Comparison of ENCODE assay signal across 18 cellular contexts in the genomic region with DNA sequence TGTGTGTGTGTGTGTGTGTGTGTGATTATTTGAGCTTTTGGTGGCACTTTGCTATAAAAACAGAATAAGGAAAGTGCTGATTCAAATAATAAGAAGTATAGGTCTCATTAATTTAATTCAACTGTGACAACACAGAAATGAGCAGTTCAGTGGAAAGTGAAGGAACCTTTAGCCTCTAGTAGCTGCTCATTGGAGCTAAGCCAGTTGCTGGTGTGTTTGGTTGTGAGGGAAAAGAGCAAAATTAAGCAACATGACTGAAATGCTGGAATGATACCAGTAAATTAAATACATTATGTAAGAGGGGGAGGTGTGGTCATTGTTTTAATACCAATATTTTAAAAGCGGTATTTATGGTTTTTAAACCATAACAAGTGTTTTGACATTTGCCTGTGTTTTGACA. TPM values are rescaled to one million over a fixed set of nuclear protein-coding genes. Genes with fewer than 3 reads are reported as not detected.
DNase-seq lines count a peak whose midpoint lies in the region; ATAC-seq, FAIRE-seq and TF ChIP-seq lines count a peak whose summit lies in the region.
"Had no signal": no experiment of that assay in that cellular context is flagged by ENCODE, and none has a peak within 500 bp of the region (broad histone marks: within the 10 kb centered on the region; RNA-seq: fewer than 3 reads in every experiment).

No MANE protein-coding gene starts in this region.

- H3K9ac ChIP-seq in liver (ENCODE audit: low read depth in 1 of 2, low read length in 2 of 2) (no peak overlapping the region), HepG2 (ENCODE audit: insufficient read depth, low read depth, low read length) (no peak overlapping the region), neural cell (ENCODE audit: low read length) (no peak overlapping the region)

- in situ Hi-C loops in HepG2 (cut with HindIII; ENCODE audit: extremely low pct_ligation_motif_present, low pct_unique_long_range_greater_than_20kb), result no loop called here

- no peak for TF ChIP-seq POLR2A in HepG2 (IDR thresholded peaks at IDR 0.05; ENCODE audit: insufficient read depth in 1 of 2, low read depth in 2 of 2, low read length in 2 of 2)
- no peak for TF ChIP-seq POLR2A in gastroesophageal sphincter (IDR thresholded peaks at IDR 0.05)

- no TSS peak for BruUV-seq in HepG2 (replicated peaks; lab: Mats Ljungman, UMichigan)

- H2AFZ ChIP-seq in HepG2 (ENCODE audit: low read length) (no peak overlapping the region), neural cell (ENCODE audit: low read depth, low read length) (no peak overlapping the region)

- no peaks in the 10 kb centered on the region for H3K4me1 Mint-ChIP-seq in CD14-positive monocyte

- no peak overlapping the region for H3K27ac Mint-ChIP-seq in CD14-positive monocyte
- H3K27ac Mint-ChIP-seq: CD8-positive, alpha-beta T cell had no signal

- H3K4me1 ChIP-seq in liver (ENCODE audit: control insufficient read depth in 4 of 4, insufficient read depth in 4 of 4, low read length in 3 of 4) (peaks cover 0 to 28% (median 18%) of the 10 kb centered on the region in 4 donors), HepG2 (ENCODE audit: insufficient read depth, low read length) (no peaks in the 10 kb centered on the region; the same call in 1 of the 2 replicates), gastroesophageal sphincter (peaks cover 18 to 61% (median 22%) of the 10 kb centered on the region in 3 donors)
- H3K4me1 ChIP-seq: Caco-2, HAP-1 had no signal

- H3K36me3 ChIP-seq in liver (ENCODE audit: control insufficient read depth in 4 of 4, insufficient read depth in 3 of 4, low read depth in 1 of 4, low read length in 3 of 4), result no peaks in the 10 kb centered on the region
- no peaks in the 10 kb centered on the region for H3K36me3 ChIP-seq in HepG2 (replicated peaks in 1 of 2; ENCODE audit: control insufficient read depth in 1 of 2, insufficient read depth in 2 of 2, low read length in 2 of 2)
- no peaks in the 10 kb centered on the region for H3K36me3 ChIP-seq in gastroesophageal sphincter
- no peaks in the 10 kb centered on the region for H3K36me3 ChIP-seq in neural cell (ENCODE audit: insufficient read depth, low read length)
- H3K36me3 ChIP-seq: HAP-1 had no signal

- TF ChIP-seq CTCF in liver (IDR thresholded peaks at IDR 0.05; ENCODE audit: low read depth, low read length, missing input control) (no peak), HepG2 (CRISPR knock-in tag; IDR thresholded peaks at IDR 0.05) (no peak), gastroesophageal sphincter (IDR thresholded peaks at IDR 0.05) (no peak), neural cell (IDR thresholded peaks at IDR 0.05; ENCODE audit: poor library complexity, severe bottlenecking) (no peak), CD14-positive monocyte (IDR thresholded peaks at IDR 0.05) (no peak)

- DNase-seq in HepG2 (ENCODE audit: low spot score) (no peak), CD14-positive monocyte (ENCODE audit: low spot score) (no peak), dedifferentiated amniotic fluid mesenchymal stem cell (ENCODE audit: extremely low spot score) (no peak)
- DNase-seq: C1 segment of cervical spinal cord; Caco-2; CD4-positive, CD25-positive, alpha-beta regulatory T cell; CD8-positive, alpha-beta T cell; DMS153; DND-41; GOT3 had no signal

- POLR2A ChIA-PET in HepG2 (lab: Yijun Ruan, JAX), result no interaction called here

- H3K9me3 Mint-ChIP-seq in CD14-positive monocyte, result no peaks in the 10 kb centered on the region
- H3K9me3 Mint-ChIP-seq: CD8-positive, alpha-beta T cell had no signal

- peaks cover 1 to 4% (median 2%) of the 10 kb centered on the region in 3 donors for H3K27me3 Mint-ChIP-seq in CD14-positive monocyte (ENCODE audit: low read depth in 3 of 3)

- no peaks in the 10 kb centered on the region for H3K36me3 Mint-ChIP-seq in CD14-positive monocyte
- H3K36me3 Mint-ChIP-seq: CD4-positive, CD25-positive, alpha-beta regulatory T cell; CD8-positive, alpha-beta T cell had no signal

- H3K4me3 ChIP-seq in liver (ENCODE audit: low read depth in 1 of 3, low read length in 3 of 3) (no peak overlapping the region), HepG2 (replicated peaks in 1 of 3; ENCODE audit: insufficient read depth in 1 of 3, low read depth in 2 of 3, low read length in 3 of 3) (no peak overlapping the region), gastroesophageal sphincter (no peak overlapping the region), neural cell (ENCODE audit: low read length) (no peak overlapping the region)
- H3K4me3 ChIP-seq: HAP-1 had no signal

- H3F3A ChIP-seq in neural cell (ENCODE audit: insufficient read depth, low read length, poor library complexity, severe bottlenecking), result no peaks in the 10 kb centered on the region

- no peak for ATAC-seq in HepG2
- ATAC-seq in gastroesophageal sphincter, result no peak
- ATAC-seq: CD8-positive, alpha-beta T cell had no signal

- H4K20me1 ChIP-seq in HepG2 (ENCODE audit: insufficient read depth, low read length) (no peaks in the 10 kb centered on the region), neural cell (ENCODE audit: insufficient read depth) (no peaks in the 10 kb centered on the region)

- no peaks in the 10 kb centered on the region for H3K9me2 ChIP-seq in neural cell (ENCODE audit: insufficient read depth, low read length)

- H3K4me2 ChIP-seq in HepG2 (ENCODE audit: low read depth, low read length) (no peak overlapping the region), neural cell (ENCODE audit: low read length) (no peak overlapping the region)

- CTCF ChIA-PET in HepG2 (lab: Yijun Ruan, JAX; ENCODE audit: low intra/inter-chr PET ratio, low total read pairs), result no interaction called here

- TF ChIP-seq EP300 in HepG2 (IDR thresholded peaks at IDR 0.05; ENCODE audit: low read depth in 2 of 2, low read length in 2 of 2) (no peak), HepG2 (CRISPR knock-in tag; IDR thresholded peaks at IDR 0.05; ENCODE audit: borderline replicate concordance) (no peak), gastroesophageal sphincter (IDR thresholded peaks at IDR 0.05) (no peak), neural cell (conservative IDR thresholded peaks at IDR 0.05; ENCODE audit: poor library complexity, severe bottlenecking) (no peak)

- no peak for FAIRE-seq in HepG2 (lab: Jason Lieb, UNC)
- FAIRE-seq: G401.6, GM12892, H54 had no signal

- no peaks in the 10 kb centered on the region for H3K79me2 ChIP-seq in HepG2 (ENCODE audit: insufficient read depth, low read length)
- no peaks in the 10 kb centered on the region for H3K79me2 ChIP-seq in neural cell (replicated peaks; ENCODE audit: insufficient read depth, low read length)

- H3K4me3 Mint-ChIP-seq in CD14-positive monocyte, result no peak overlapping the region
- H3K4me3 Mint-ChIP-seq: CD4-positive, CD25-positive, alpha-beta regulatory T cell; CD8-positive, alpha-beta T cell had no signal

- H3K27me3 ChIP-seq in liver (ENCODE audit: control insufficient read depth in 4 of 4, insufficient read depth in 4 of 4, low read length in 3 of 4) (no peaks in the 10 kb centered on the region), HepG2 (ENCODE audit: control insufficient read depth in 1 of 2, insufficient read depth in 2 of 2, low read length in 2 of 2) (no peaks in the 10 kb centered on the region; a peak in 1 of 5 replicates), gastroesophageal sphincter (no peaks in the 10 kb centered on the region), neural cell (ENCODE audit: insufficient read depth, low read depth, low read length) (no peaks in the 10 kb centered on the region)

- H3K27ac ChIP-seq in liver (ENCODE audit: low read depth in 1 of 2, low read length in 2 of 2), result peak overlapping the region; percentile 52 to 57
- H3K27ac ChIP-seq in HepG2 (ENCODE audit: extremely low read length, insufficient read depth, low read length), result no peak overlapping the region
- H3K27ac ChIP-seq in gastroesophageal sphincter, result peak overlapping the region in 3 of 4 donors; percentile 41 to 56 (median 51)
- peak overlapping the region; percentile 63 for H3K27ac ChIP-seq in neural cell (ENCODE audit: low read length)

- intact Hi-C loops in HepG2 (cut with micrococcal nuclease; ENCODE audit: unreplicated experiment) (no loop called here), CD14-positive monocyte (cut with micrococcal nuclease) (no loop called here)

- WGBS in liver, result 30% methylated on average over 1 of the region's 1 CpG
- WGBS in HepG2 (ENCODE audit: low lambda C conversion rate), result 59% methylated on average over 1 of the region's 1 CpG
- whole genome bisulfite sequencing in gastroesophageal sphincter (ENCODE audit: low coverage in 1 of 2), 2 donors, result 38 to 73% methylated on average over 1 of the region's 1 CpG

- no peaks in the 10 kb centered on the region for H3K9me3 ChIP-seq in liver (ENCODE audit: control insufficient read depth in 4 of 4, low read length in 3 of 4)
- no peaks in the 10 kb centered on the region for H3K9me3 ChIP-seq in HepG2 (ENCODE audit: low read length)
- no peaks in the 10 kb centered on the region for H3K9me3 ChIP-seq in gastroesophageal sphincter
- no peaks in the 10 kb centered on the region for H3K9me3 ChIP-seq in neural cell (ENCODE audit: low read length)
- H3K9me3 ChIP-seq: Caco-2, HAP-1 had no signal

- TF ChIP-seq RAD21 in liver (IDR thresholded peaks at IDR 0.05), result no peak
- no peak for TF ChIP-seq RAD21 in HepG2 (CRISPR knock-in tag; IDR thresholded peaks at IDR 0.05)
- no peak for TF ChIP-seq RAD21 in neural cell (conservative IDR thresholded peaks at IDR 0.05)

RNA-seq across cellular contexts. Expression of a gene that starts 55.2 kb away (rescaled TPM):
- 10 to 100 TPM in 1 of 2 donors, 1 to 10 TPM in 1; 5.7 to 12.0 TPM for total RNA-seq in liver
- 1 to 10 TPM; 4.6 to 5.8 TPM for polyA plus RNA-seq in liver
- 0.24 and 0.63 TPM in 2 replicates for total RNA-seq in HepG2 (2016; rRNA removed; fragmentation: Illumina TruSeq; extraction: Trizol)
- total RNA-seq in HepG2 (2016; cell fraction: cytosol; rRNA removed; fragmentation: Illumina TruSeq; extraction: Trizol; ENCODE audit: low read depth), result 0.09 TPM in 1 of 2 replicates, not detected in the other
- total RNA-seq in HepG2 (2016; cell fraction: insoluble cytoplasmic fraction; rRNA removed; fragmentation: Illumina TruSeq; extraction: Trizol), result 0.37 and 0.39 TPM in 2 replicates
- 0.15 and 0.62 TPM in 2 replicates for total RNA-seq in HepG2 (2016; cell fraction: membrane; rRNA removed; fragmentation: Illumina TruSeq; extraction: Trizol)
- total RNA-seq in HepG2 (2016; cell fraction: nucleus; rRNA removed; fragmentation: Illumina TruSeq; extraction: Trizol), result 0.37 and 0.50 TPM in 2 replicates
- 0.22 and 0.26 TPM in 2 replicates for polyA plus RNA-seq in HepG2 (2011; rRNA removed)
- 0.31 and 0.58 TPM in 2 replicates for polyA plus RNA-seq in HepG2 (2011; cell fraction: cytosol; rRNA removed)
- polyA plus RNA-seq in HepG2 (2011; cell fraction: nucleus; rRNA removed), result 0.21 and 0.27 TPM in 2 replicates
- polyA plus RNA-seq in HepG2 (2012), result 0.12 and 0.19 TPM in 2 replicates
- 0.07 and 0.11 TPM in 2 replicates for polyA plus RNA-seq in HepG2 (2016; cell fraction: cytosol; fragmentation: Illumina TruSeq; extraction: Trizol; ENCODE audit: low read depth)
- 0.49 and 0.85 TPM in 2 replicates for polyA plus RNA-seq in HepG2 (2016; cell fraction: insoluble cytoplasmic fraction; fragmentation: Illumina TruSeq; extraction: Trizol; ENCODE audit: low read depth)
- polyA plus RNA-seq in HepG2 (2016; cell fraction: membrane; fragmentation: Illumina TruSeq; extraction: Trizol; ENCODE audit: low read depth), result 0.15 and 0.27 TPM in 2 replicates
- 0.45 and 0.57 TPM in 2 replicates for polyA plus RNA-seq in HepG2 (2016; cell fraction: nucleus; fragmentation: Illumina TruSeq; extraction: Trizol; ENCODE audit: insufficient read depth, low read depth)
- 0.44 and 15.3 TPM in 2 replicates for polyA minus RNA-seq in HepG2 (2011; rRNA and poly(A)+ RNA removed; ENCODE audit: low replicate concordance)
- 0.88 and 0.89 TPM in 2 replicates for polyA minus RNA-seq in HepG2 (2011; cell fraction: cytosol; rRNA and poly(A)+ RNA removed)
- polyA minus RNA-seq in HepG2 (2011; cell fraction: nucleus; rRNA and poly(A)+ RNA removed), result 0.25 and 0.39 TPM in 2 replicates
- total RNA-seq in gastroesophageal sphincter, result 10 to 100 TPM; 43.2 to 54.3 (median 46.5) TPM
- polyA plus RNA-seq in neural cell, result not detected in 2 replicates
- not detected in 2 replicates for polyA minus RNA-seq in neural cell
- 10 to 100 TPM; 25.9 to 35.4 TPM for polyA plus RNA-seq in CD14-positive monocyte
- total RNA-seq: A673 had no signal
